Comparison of ENCODE assay signal across 1 cellular context in the genomic region with DNA sequence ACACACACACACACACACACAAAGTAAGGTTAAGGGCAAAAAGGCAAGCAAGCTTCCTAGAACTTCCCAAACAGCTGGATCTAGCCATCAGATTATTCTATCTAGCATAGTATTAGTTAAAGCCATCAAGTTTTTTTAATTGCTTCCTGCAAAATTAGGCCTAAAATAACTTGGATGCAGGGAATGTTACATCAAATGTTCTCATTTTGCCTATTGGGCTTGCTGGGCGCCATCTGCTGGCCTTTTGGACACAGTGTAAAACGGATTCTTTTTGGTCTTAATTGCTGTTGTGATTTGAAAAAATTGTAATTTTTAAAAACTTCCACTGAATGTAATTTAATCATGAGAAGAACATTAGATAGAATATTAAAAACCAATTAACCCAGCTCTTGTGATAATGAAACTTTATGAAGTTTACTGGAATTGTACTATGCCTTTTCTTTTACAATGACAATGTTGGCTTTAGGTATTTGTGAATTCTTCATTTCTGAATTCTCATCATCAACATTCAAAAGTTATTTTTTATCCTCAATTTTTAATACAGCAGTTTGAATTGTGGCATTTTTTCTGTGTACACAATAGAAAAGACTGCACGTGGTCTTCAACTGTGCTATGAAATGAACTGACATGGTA.
TF ChIP-seq lines count a peak whose summit lies in the region.

No MANE protein-coding gene starts in this region.

TF ChIP-seq in HEK293, 187 proteins besides CTCF, POLR2A, EP300 and RAD21 (continued from another document):
- TF ChIP-seq, protein P1, sequence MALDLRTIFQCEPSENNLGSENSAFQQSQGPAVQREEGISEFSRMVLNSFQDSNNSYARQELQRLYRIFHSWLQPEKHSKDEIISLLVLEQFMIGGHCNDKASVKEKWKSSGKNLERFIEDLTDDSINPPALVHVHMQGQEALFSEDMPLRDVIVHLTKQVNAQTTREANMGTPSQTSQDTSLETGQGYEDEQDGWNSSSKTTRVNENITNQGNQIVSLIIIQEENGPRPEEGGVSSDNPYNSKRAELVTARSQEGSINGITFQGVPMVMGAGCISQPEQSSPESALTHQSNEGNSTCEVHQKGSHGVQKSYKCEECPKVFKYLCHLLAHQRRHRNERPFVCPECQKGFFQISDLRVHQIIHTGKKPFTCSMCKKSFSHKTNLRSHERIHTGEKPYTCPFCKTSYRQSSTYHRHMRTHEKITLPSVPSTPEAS (tag by site-specific recombination; IDR thresholded peaks at IDR 0.05): peak; percentile 86
- TF ChIP-seq ZNF266 (tag by site-specific recombination; IDR thresholded peaks at IDR 0.05; ENCODE audit: low read depth): no peak
- TF ChIP-seq ZNF791 (tag by site-specific recombination; IDR thresholded peaks at IDR 0.05): no peak
- no peak for TF ChIP-seq ZNF169 (tag by site-specific recombination; IDR thresholded peaks at IDR 0.05)
- no peak for TF ChIP-seq HOXD13 (CRISPR knock-in tag; IDR thresholded peaks at IDR 0.05; ENCODE audit: borderline replicate concordance)
- peak; percentile 51 for TF ChIP-seq ZNF654 (tag by site-specific recombination; IDR thresholded peaks at IDR 0.05; ENCODE audit: low read depth)
- TF ChIP-seq, protein P2, sequence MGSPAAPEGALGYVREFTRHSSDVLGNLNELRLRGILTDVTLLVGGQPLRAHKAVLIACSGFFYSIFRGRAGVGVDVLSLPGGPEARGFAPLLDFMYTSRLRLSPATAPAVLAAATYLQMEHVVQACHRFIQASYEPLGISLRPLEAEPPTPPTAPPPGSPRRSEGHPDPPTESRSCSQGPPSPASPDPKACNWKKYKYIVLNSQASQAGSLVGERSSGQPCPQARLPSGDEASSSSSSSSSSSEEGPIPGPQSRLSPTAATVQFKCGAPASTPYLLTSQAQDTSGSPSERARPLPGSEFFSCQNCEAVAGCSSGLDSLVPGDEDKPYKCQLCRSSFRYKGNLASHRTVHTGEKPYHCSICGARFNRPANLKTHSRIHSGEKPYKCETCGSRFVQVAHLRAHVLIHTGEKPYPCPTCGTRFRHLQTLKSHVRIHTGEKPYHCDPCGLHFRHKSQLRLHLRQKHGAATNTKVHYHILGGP (tag by site-specific recombination; IDR thresholded peaks at IDR 0.05): no peak
